7 cellular contexts compared by ENCODE assay signal in the genomic region with DNA sequence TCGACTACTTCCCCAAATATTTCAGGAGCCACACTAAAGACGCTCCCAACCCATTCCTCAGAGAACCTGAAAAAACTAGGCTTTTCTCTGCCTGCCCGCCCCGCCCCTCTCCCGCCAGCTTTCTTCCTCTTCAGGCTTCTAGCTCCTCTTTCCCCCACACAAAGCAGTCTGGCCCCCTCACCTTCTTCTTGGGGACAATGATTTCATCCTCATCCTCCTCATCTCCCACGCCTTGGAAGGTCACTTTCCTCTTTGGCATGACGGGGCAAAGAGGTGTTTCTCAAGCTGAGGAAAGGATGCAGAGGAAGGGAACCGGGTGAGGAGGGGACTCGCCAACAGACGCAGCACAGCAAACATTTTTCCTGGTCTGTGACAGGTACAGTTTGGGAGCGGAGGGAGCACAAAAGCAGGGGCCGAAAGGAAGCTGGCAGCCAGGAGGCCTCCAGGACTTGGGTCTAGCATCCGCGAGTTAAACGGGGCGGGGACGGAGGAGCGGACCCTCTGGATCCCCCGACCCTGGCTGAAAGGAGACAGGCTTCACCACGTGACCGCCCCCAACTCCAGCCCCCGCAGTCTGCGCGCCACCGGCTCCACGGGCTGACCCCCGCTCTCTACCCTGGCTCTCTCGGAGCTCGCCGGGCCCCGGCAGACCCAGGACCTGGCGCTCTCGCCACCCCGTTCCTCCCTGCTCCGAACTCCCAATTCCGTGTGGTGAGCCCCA. TPM values are rescaled to one million over a fixed set of nuclear protein-coding genes. Genes with fewer than 3 reads are reported as not detected.
DNase-seq lines count a peak whose midpoint lies in the region; ATAC-seq, FAIRE-seq and TF ChIP-seq lines count a peak whose summit lies in the region.

No MANE protein-coding gene starts in this region.

- H3K9ac ChIP-seq in keratinocyte (ENCODE audit: control insufficient read depth, extremely low read depth, insufficient read depth, low read length) (peak overlapping the region; percentile 95), stomach smooth muscle (ENCODE audit: low read length in 2 of 2) (peak overlapping the region; percentile 87 to 94)

- H3K4me3 ChIP-seq in keratinocyte (ENCODE audit: control insufficient read depth in 2 of 3, extremely low read depth in 1 of 3, insufficient read depth in 2 of 3, low read depth in 1 of 3, low read length in 3 of 3) (peak overlapping the region; percentile 95 to 100 (median 99)), stomach smooth muscle (ENCODE audit: low read length in 2 of 2) (peak overlapping the region; percentile 95)

- no peak for TF ChIP-seq CTCF in keratinocyte (optimal IDR thresholded peaks at IDR 0.05 in 1 of 3, IDR thresholded peaks at IDR 0.05 in 1 of 3, conservative IDR thresholded peaks at IDR 0.05 in 1 of 3; ENCODE audit: extremely low read depth in 1 of 3, insufficient read depth in 2 of 3, low read length in 3 of 3)

- no peak for DNase-seq in keratinocyte (ENCODE audit: low read depth, low spot score)
- no peak for DNase-seq in pons (ENCODE audit: low spot score)
- no peak for DNase-seq in effector CD4-positive, alpha-beta T cell

- ATAC-seq in GM19328 (IDR thresholded peaks at IDR 0.05; ENCODE audit: unreplicated experiment) (peak; percentile 23), HG03439 (IDR thresholded peaks at IDR 0.05; ENCODE audit: unreplicated experiment) (peak; percentile 21)

- H3K4me2 ChIP-seq in keratinocyte (ENCODE audit: control insufficient read depth, extremely low read depth, insufficient read depth, low read depth, low read length): peak overlapping the region; percentile 92

- no peaks in the 10 kb centered on the region for H3K9me1 ChIP-seq in keratinocyte (ENCODE audit: control insufficient read depth, extremely low read depth, insufficient read depth, low read length)

- H3K4me1 ChIP-seq in keratinocyte (ENCODE audit: control insufficient read depth, extremely low read depth, insufficient read depth, low read length) (peaks cover 16% of the 10 kb centered on the region), stomach smooth muscle (ENCODE audit: control insufficient read depth, insufficient read depth, low read length) (peaks cover 52% of the 10 kb centered on the region)

- H3K79me2 ChIP-seq in keratinocyte (ENCODE audit: control insufficient read depth, insufficient read depth, low read length): peaks cover 33% of the 10 kb centered on the region

- H3K27ac ChIP-seq in angular gyrus (ENCODE audit: low read depth, low read length): peak overlapping the region; percentile 92
- peak overlapping the region; percentile 96 for H3K27ac ChIP-seq in keratinocyte (ENCODE audit: control insufficient read depth, insufficient read depth, low read length)
- H3K27ac ChIP-seq in stomach smooth muscle (ENCODE audit: low read length): peak overlapping the region; percentile 97

- dilution Hi-C loops in keratinocyte (cut with MboI; ENCODE audit: extremely low pct_ligation_motif_present, low sequenced_read_pairs): no loop called here

- peaks cover 37 to 53% of the 10 kb centered on the region in 2 experiments for H3K36me3 ChIP-seq in keratinocyte (ENCODE audit: control insufficient read depth in 2 of 2, extremely low read depth in 1 of 2, insufficient read depth in 2 of 2, low read length in 2 of 2)
- H3K36me3 ChIP-seq in stomach smooth muscle (ENCODE audit: control insufficient read depth in 2 of 2, insufficient read depth in 2 of 2, low read length in 2 of 2): peaks cover 29 to 40% of the 10 kb centered on the region in 2 donors

- FAIRE-seq in keratinocyte (lab: Jason Lieb, UNC): no peak

- H3K27me3 ChIP-seq in keratinocyte (ENCODE audit: control insufficient read depth, extremely low read depth, insufficient read depth, low read length) (no peaks in the 10 kb centered on the region), stomach smooth muscle (ENCODE audit: control insufficient read depth in 1 of 2, insufficient read depth in 2 of 2, low read length in 2 of 2) (no peaks in the 10 kb centered on the region)

- H2AFZ ChIP-seq in keratinocyte (ENCODE audit: control insufficient read depth, low read length): peak overlapping the region; percentile 93

- no peaks in the 10 kb centered on the region for H4K20me1 ChIP-seq in keratinocyte (ENCODE audit: control insufficient read depth, extremely low read depth, insufficient read depth, low read length)

- H3K9me3 ChIP-seq in keratinocyte (ENCODE audit: control insufficient read depth, low read depth, low read length) (no peaks in the 10 kb centered on the region), stomach smooth muscle (ENCODE audit: control insufficient read depth in 2 of 2, low read length in 2 of 2) (no peaks in the 10 kb centered on the region)

RNA-seq across cellular contexts. Expression of a gene that starts 0.5 kb away (rescaled TPM):
- polyA plus RNA-seq in keratinocyte: 41.2 to 49.5 TPM (median 44.4 TPM) in 3 replicates
- 15.2 TPM for polyA plus RNA-seq in keratinocyte (2011; ENCODE audit: low read depth)
- polyA plus RNA-seq in keratinocyte (2011; cell fraction: cytosol; rRNA removed): 22.2 and 34.3 TPM in 2 replicates
- polyA plus RNA-seq in keratinocyte (2011; cell fraction: nucleus; rRNA removed): 54.4 and 57.5 TPM in 2 replicates
- polyA plus RNA-seq in keratinocyte (2012; ENCODE audit: low replicate concordance): 30.3 and 47.9 TPM in 2 replicates
- polyA minus RNA-seq in keratinocyte: 18.8 to 24.9 TPM (median 24.1 TPM) in 3 replicates
- polyA minus RNA-seq in keratinocyte (2011; cell fraction: cytosol; rRNA and poly(A)+ RNA removed): 20.0 TPM
- 14.6 and 18.5 TPM in 2 replicates for polyA minus RNA-seq in keratinocyte (2011; cell fraction: nucleus; rRNA and poly(A)+ RNA removed)

RNA-seq across cellular contexts. Expression of a gene that starts 15.7 kb away (rescaled TPM):
- 8.6 to 20.0 TPM (median 8.9 TPM) in 3 replicates for polyA plus RNA-seq in keratinocyte
- polyA plus RNA-seq in keratinocyte (2011; ENCODE audit: low read depth): 7.0 TPM
- 11.1 and 20.1 TPM in 2 replicates for polyA plus RNA-seq in keratinocyte (2011; cell fraction: cytosol; rRNA removed)
- 27.7 and 32.3 TPM in 2 replicates for polyA plus RNA-seq in keratinocyte (2011; cell fraction: nucleus; rRNA removed)
- 22.4 and 30.2 TPM in 2 replicates for polyA plus RNA-seq in keratinocyte (2012; ENCODE audit: low replicate concordance)
- 14.2 to 51.2 TPM (median 17.3 TPM) in 3 replicates for polyA minus RNA-seq in keratinocyte
- 35.9 TPM for polyA minus RNA-seq in keratinocyte (2011; cell fraction: cytosol; rRNA and poly(A)+ RNA removed)
- 17.9 and 18.5 TPM in 2 replicates for polyA minus RNA-seq in keratinocyte (2011; cell fraction: nucleus; rRNA and poly(A)+ RNA removed)

RNA-seq across cellular contexts. Expression of a gene that starts 20.0 kb away (rescaled TPM):
- 0.82 TPM in 1 of 3 replicates, not detected in the others for polyA plus RNA-seq in keratinocyte
- not detected for polyA plus RNA-seq in keratinocyte (2011; ENCODE audit: low read depth)
- not detected in 2 replicates for polyA plus RNA-seq in keratinocyte (2011; cell fraction: cytosol; rRNA removed)
- polyA plus RNA-seq in keratinocyte (2011; cell fraction: nucleus; rRNA removed): not detected in 2 replicates
- 1.5 TPM in 1 of 2 replicates, not detected in the other for polyA plus RNA-seq in keratinocyte (2012; ENCODE audit: low replicate concordance)
- polyA minus RNA-seq in keratinocyte: 1.8 TPM in 1 of 3 replicates, not detected in the others
- polyA minus RNA-seq in keratinocyte (2011; cell fraction: cytosol; rRNA and poly(A)+ RNA removed): not detected
- polyA minus RNA-seq in keratinocyte (2011; cell fraction: nucleus; rRNA and poly(A)+ RNA removed): not detected in 2 replicates

RNA-seq across cellular contexts. Expression of a gene that starts 27.8 kb away (rescaled TPM):
- polyA plus RNA-seq in keratinocyte: 0.04 TPM in 1 of 3 replicates, not detected in the others
- 0.27 TPM for polyA plus RNA-seq in keratinocyte (2011; ENCODE audit: low read depth)
- 0.09 TPM in 1 of 2 replicates, not detected in the other for polyA plus RNA-seq in keratinocyte (2011; cell fraction: cytosol; rRNA removed)
- 0.08 TPM in 1 of 2 replicates, not detected in the other for polyA plus RNA-seq in keratinocyte (2011; cell fraction: nucleus; rRNA removed)
- polyA plus RNA-seq in keratinocyte (2012; ENCODE audit: low replicate concordance): 0.37 and 0.42 TPM in 2 replicates
- not detected in 3 replicates for polyA minus RNA-seq in keratinocyte
- polyA minus RNA-seq in keratinocyte (2011; cell fraction: cytosol; rRNA and poly(A)+ RNA removed): not detected
- polyA minus RNA-seq in keratinocyte (2011; cell fraction: nucleus; rRNA and poly(A)+ RNA removed): not detected in 2 replicates

RNA-seq across cellular contexts. Expression of a gene that starts 40.6 kb away (rescaled TPM):
- 3.7 to 4.3 TPM (median 3.7 TPM) in 3 replicates for polyA plus RNA-seq in keratinocyte
- polyA plus RNA-seq in keratinocyte (2011; ENCODE audit: low read depth): 6.7 TPM
- polyA plus RNA-seq in keratinocyte (2011; cell fraction: cytosol; rRNA removed): 2.3 and 4.2 TPM in 2 replicates
- polyA plus RNA-seq in keratinocyte (2011; cell fraction: nucleus; rRNA removed): 4.0 and 4.5 TPM in 2 replicates
- 3.7 and 4.9 TPM in 2 replicates for polyA plus RNA-seq in keratinocyte (2012; ENCODE audit: low replicate concordance)
- polyA minus RNA-seq in keratinocyte: 3.8 to 6.8 TPM (median 4.4 TPM) in 3 replicates
- polyA minus RNA-seq in keratinocyte (2011; cell fraction: cytosol; rRNA and poly(A)+ RNA removed): 5.0 TPM
- 2.9 and 3.1 TPM in 2 replicates for polyA minus RNA-seq in keratinocyte (2011; cell fraction: nucleus; rRNA and poly(A)+ RNA removed)
